14 cellular contexts compared by ENCODE assay signal in the genomic region with DNA sequence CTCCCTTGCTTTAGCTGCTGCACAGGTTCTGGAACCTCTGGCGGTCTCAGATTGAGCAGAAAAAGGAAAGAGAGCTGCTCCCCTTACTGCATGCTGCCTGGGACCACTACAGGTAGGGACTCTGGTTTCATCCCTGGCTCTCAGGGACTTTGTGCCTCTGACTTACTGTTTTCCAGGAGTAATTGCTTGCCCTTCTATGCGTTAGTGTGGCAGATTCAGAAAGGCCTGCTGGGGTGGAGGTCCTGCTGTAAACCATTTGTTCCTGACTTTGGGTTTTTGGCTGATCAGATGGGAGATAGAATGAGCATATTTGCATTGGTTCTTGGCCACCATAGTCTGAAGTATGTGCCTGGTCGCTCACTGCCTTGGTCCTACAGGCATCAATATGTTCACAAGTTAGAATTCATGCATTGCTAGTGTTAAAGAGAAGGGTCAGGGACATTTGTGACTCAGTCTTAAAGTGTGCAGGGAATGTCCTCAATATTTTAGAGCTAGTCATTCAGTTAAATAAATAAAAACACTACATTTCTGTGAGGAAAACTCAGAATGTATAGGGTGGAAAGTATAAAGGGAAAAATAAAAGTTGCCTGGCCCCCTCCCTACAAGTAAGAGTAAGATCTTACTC.
DNase-seq lines count a peak whose midpoint lies in the region; ATAC-seq and TF ChIP-seq lines count a peak whose summit lies in the region.
"Had no signal": no experiment of that assay in that cellular context is flagged by ENCODE, and none has a peak within 500 bp of the region (broad histone marks: within the 10 kb centered on the region; RNA-seq: fewer than 3 reads in every experiment).

No MANE protein-coding gene starts in this region.

- H3K4me1 ChIP-seq in PC-3 (ENCODE audit: insufficient read depth, low read length) (peaks cover 19% of the 10 kb centered on the region), osteoblast (ENCODE audit: insufficient read depth, low read length) (peaks cover 37% of the 10 kb centered on the region)
- H3K4me1 ChIP-seq: tibial nerve had no signal

- H3K9me3 Mint-ChIP-seq in nephron progenitor cell: no peaks in the 10 kb centered on the region
- H3K9me3 Mint-ChIP-seq: naive B cell had no signal

- BruUV-seq in PC-3 (replicated peaks; lab: Mats Ljungman, UMichigan): no TSS peak

- no peaks in the 10 kb centered on the region for H3K27me3 ChIP-seq in PC-3 (ENCODE audit: low read length)
- no peaks in the 10 kb centered on the region for H3K27me3 ChIP-seq in osteoblast (ENCODE audit: insufficient read depth, low read length)
- H3K27me3 ChIP-seq in WERI-Rb-1 (ENCODE audit: insufficient read depth, low read depth, severe bottlenecking): no peaks in the 10 kb centered on the region
- H3K27me3 ChIP-seq: tibial nerve had no signal

- H3K9me3 ChIP-seq in PC-3 (ENCODE audit: low read length): no peaks in the 10 kb centered on the region
- no peaks in the 10 kb centered on the region for H3K9me3 ChIP-seq in osteoblast (ENCODE audit: low read depth, low read length)
- H3K9me3 ChIP-seq in WERI-Rb-1 (ENCODE audit: severe bottlenecking): no peaks in the 10 kb centered on the region
- H3K9me3 ChIP-seq: tibial nerve had no signal

- no peaks in the 10 kb centered on the region for H4K20me1 ChIP-seq in PC-3 (ENCODE audit: low read length)
- H4K20me1 ChIP-seq in osteoblast (ENCODE audit: insufficient read depth, low read length): no peaks in the 10 kb centered on the region

- H3K36me3 Mint-ChIP-seq in nephron progenitor cell (ENCODE audit: low read depth): peaks cover 33% of the 10 kb centered on the region

- CTCF ChIA-PET in PC-3 (lab: Charles Lee): interaction anchor here (0.6 kb wide), 1 partner anchor 111 kb away, joined by 6 read pairs; no protein-coding TSS in a partner anchor

- TF ChIP-seq CTCF in PC-3 (conservative IDR thresholded peaks at IDR 0.05; ENCODE audit: low read depth, low read length): no peak
- TF ChIP-seq CTCF in choroid plexus epithelial cell (conservative IDR thresholded peaks at IDR 0.05; ENCODE audit: low read depth, low read length): no peak
- TF ChIP-seq CTCF in osteoblast (IDR thresholded peaks at IDR 0.05; ENCODE audit: extremely low read depth, low read depth, low read length): no peak
- TF ChIP-seq CTCF in nephron progenitor cell (IDR thresholded peaks at IDR 0.05): no peak
- no peak for TF ChIP-seq CTCF in WERI-Rb-1 (IDR thresholded peaks at IDR 0.05; ENCODE audit: low read depth, low read length)

- H3K9me2 ChIP-seq in PC-3 (replicated peaks; ENCODE audit: low read length): no peaks in the 10 kb centered on the region

- intact Hi-C loops in PC-3 (cut with micrococcal nuclease): no loop called here

- H3K4me2 ChIP-seq in PC-3 (ENCODE audit: low read length) (no peak overlapping the region; the same call in 1 of the 2 replicates), osteoblast (ENCODE audit: insufficient read depth, low read length) (peak overlapping the region; percentile 62)

- H3K9ac ChIP-seq in PC-3 (ENCODE audit: low read length): no peak overlapping the region

- no peaks in the 10 kb centered on the region for H3K79me2 ChIP-seq in PC-3 (ENCODE audit: low read length)
- H3K79me2 ChIP-seq in osteoblast (ENCODE audit: insufficient read depth, low read length): no peaks in the 10 kb centered on the region

- DNase-seq in ELR (ENCODE audit: low read depth): peak; percentile 68
- DNase-seq in PC-3: peak; percentile 45
- peak; percentile 74 for DNase-seq in choroid plexus epithelial cell (ENCODE audit: low read depth)
- DNase-seq in osteoblast (ENCODE audit: insufficient read length, low spot score, missing footprints): peak; percentile 58
- DNase-seq in nephron progenitor cell: no peak
- no peak for DNase-seq in GOT3 (lab: John Stamatoyannopoulos, UW)
- no peak for DNase-seq in WERI-Rb-1
- DNase-seq: foreskin melanocyte, kidney, naive B cell, NCI-H1417, NCI-H526 treated with DMSO at 0.1 percent for 48 hours, Right ventricle myocardium superior had no signal

- H2AFZ ChIP-seq in PC-3 (ENCODE audit: low read length) (no peak overlapping the region), osteoblast (ENCODE audit: low read length) (no peak overlapping the region)

- H3K27ac ChIP-seq in PC-3 (ENCODE audit: low read length): no peak overlapping the region
- H3K27ac ChIP-seq in osteoblast (ENCODE audit: low read depth, low read length): peak overlapping the region; percentile 91
- H3K27ac ChIP-seq in WERI-Rb-1: no peak overlapping the region
- H3K27ac ChIP-seq: tibial nerve had no signal

- POLR2A ChIA-PET in PC-3 (lab: Charles Lee; ENCODE audit: unreplicated experiment): no interaction called here

- no peaks in the 10 kb centered on the region for H3F3A ChIP-seq in PC-3 (ENCODE audit: low read length, unreplicated experiment)

- H3K4me3 Mint-ChIP-seq in nephron progenitor cell: no peak overlapping the region
- H3K4me3 Mint-ChIP-seq: naive B cell had no signal

- peaks cover 13% of the 10 kb centered on the region for H3K4me1 Mint-ChIP-seq in nephron progenitor cell

- H3K4me3 ChIP-seq in PC-3 (ENCODE audit: low read length): no peak overlapping the region
- H3K4me3 ChIP-seq in choroid plexus epithelial cell (ENCODE audit: low read depth, low read length): no peak overlapping the region
- no peak overlapping the region for H3K4me3 ChIP-seq in osteoblast (ENCODE audit: insufficient read depth, low read length)
- H3K4me3 ChIP-seq in WERI-Rb-1 (ENCODE audit: low read depth, low read length): no peak overlapping the region
- H3K4me3 ChIP-seq: tibial nerve had no signal

- no peaks in the 10 kb centered on the region for H3K27me3 Mint-ChIP-seq in nephron progenitor cell (ENCODE audit: low read depth, poor library complexity)
- H3K27me3 Mint-ChIP-seq: naive B cell had no signal

- H3K36me3 ChIP-seq in PC-3 (ENCODE audit: low read depth, low read length) (no peaks in the 10 kb centered on the region), osteoblast (ENCODE audit: insufficient read depth, low read length) (peaks cover 11% of the 10 kb centered on the region), WERI-Rb-1 (peaks cover 40% of the 10 kb centered on the region)

- ATAC-seq in PC-3: peak; percentile 71

- H3K27ac Mint-ChIP-seq in nephron progenitor cell: no peak overlapping the region

Comparison
In these comparisons a context has a peak if more than half of its experiments do, and no peak if none do; other contexts are left out.
1. DNase-seq: peak in ELR (single experiment), PC-3 (single experiment), choroid plexus epithelial cell (single experiment) and osteoblast (single experiment); none in nephron progenitor cell (single experiment), GOT3 (single experiment) and WERI-Rb-1 (single experiment).